Comparison of ENCODE assay signal across 9 cellular contexts in genomic region chr10:132408367-132408781, GRCh38. TPM values are rescaled to one million over a fixed set of nuclear protein-coding genes. Genes with fewer than 3 reads are reported as not detected.
A peak's percentile ranks its signal among the peaks of the same experiment; 100 is the strongest.
DNase-seq lines count a peak whose midpoint lies in the region; ATAC-seq, FAIRE-seq and TF ChIP-seq lines count a peak whose summit lies in the region.
"Had no signal": no experiment of that assay in that cellular context is flagged by ENCODE, and none has a peak within 500 bp of the region (broad histone marks: within the 10 kb centered on the region; RNA-seq: fewer than 3 reads in every experiment).

No MANE protein-coding gene starts in this region.

- dilution Hi-C loops in keratinocyte (cut with MboI; ENCODE audit: extremely low pct_ligation_motif_present, low sequenced_read_pairs) = no loop called here

- no peaks in the 10 kb centered on the region for H3K9me1 ChIP-seq in keratinocyte (ENCODE audit: control insufficient read depth, extremely low read depth, insufficient read depth, low read length)

- H3K27ac ChIP-seq in keratinocyte (ENCODE audit: control insufficient read depth, insufficient read depth, low read length) (peak overlapping the region; percentile 45), small intestine (ENCODE audit: low read depth in 1 of 2, low read length in 1 of 2) (peak overlapping the region; percentile 4 to 72)
- H3K27ac ChIP-seq in effector memory CD4-positive, alpha-beta T cell (ENCODE audit: insufficient read depth, low read length, poor library complexity, severe bottlenecking) = no peak overlapping the region

- H4K20me1 ChIP-seq in keratinocyte (ENCODE audit: control insufficient read depth, extremely low read depth, insufficient read depth, low read length) = no peaks in the 10 kb centered on the region

- H3K27me3 ChIP-seq in keratinocyte (ENCODE audit: control insufficient read depth, extremely low read depth, insufficient read depth, low read length) = no peaks in the 10 kb centered on the region
- no peaks in the 10 kb centered on the region for H3K27me3 ChIP-seq in small intestine (ENCODE audit: control insufficient read depth in 2 of 2, insufficient read depth in 2 of 2, low read length in 2 of 2)
- H3K27me3 ChIP-seq in effector memory CD4-positive, alpha-beta T cell (replicated peaks; ENCODE audit: control insufficient read depth, insufficient read depth, low read length, poor library complexity, severe bottlenecking) = no peaks in the 10 kb centered on the region
- H3K27me3 ChIP-seq: gastrocnemius medialis had no signal

- FAIRE-seq in keratinocyte (lab: Jason Lieb, UNC) (peak; percentile 83), small intestine (lab: Jason Lieb, UNC) (no peak), urothelium cell line (lab: Jason Lieb, UNC) (no peak)

- TF ChIP-seq CTCF in keratinocyte (optimal IDR thresholded peaks at IDR 0.05 in 1 of 3, IDR thresholded peaks at IDR 0.05 in 1 of 3, conservative IDR thresholded peaks at IDR 0.05 in 1 of 3; ENCODE audit: extremely low read depth in 1 of 3, insufficient read depth in 2 of 3, low read length in 3 of 3) = no peak

- DNase-seq in amniotic epithelial cell (ENCODE audit: low read depth) = peak; percentile 35
- DNase-seq in keratinocyte (ENCODE audit: low read depth, low spot score) = no peak
- no peak for DNase-seq in small intestine
- no peak for DNase-seq in NOMO-1 treated with dmso at 0.1 percent for 144 hours (lab: John Stamatoyannopoulos, UW; ENCODE audit: unreplicated experiment)
- DNase-seq in effector memory CD4-positive, alpha-beta T cell = no peak
- DNase-seq in cerebellar cortex (ENCODE audit: low spot score) = no peak
- DNase-seq in urothelium cell line (ENCODE audit: low spot score) = no peak
- DNase-seq: gastrocnemius medialis had no signal

- no peaks in the 10 kb centered on the region for H3K9me3 ChIP-seq in keratinocyte (ENCODE audit: control insufficient read depth, low read depth, low read length)
- H3K9me3 ChIP-seq in small intestine (ENCODE audit: control insufficient read depth, low read depth) = no peaks in the 10 kb centered on the region
- H3K9me3 ChIP-seq in effector memory CD4-positive, alpha-beta T cell (ENCODE audit: control insufficient read depth, low read length) = no peaks in the 10 kb centered on the region
- H3K9me3 ChIP-seq: gastrocnemius medialis had no signal

- peaks cover 3 to 13% of the 10 kb centered on the region in 2 experiments for H3K36me3 ChIP-seq in keratinocyte (ENCODE audit: control insufficient read depth in 2 of 2, extremely low read depth in 1 of 2, insufficient read depth in 2 of 2, low read length in 2 of 2)
- H3K36me3 ChIP-seq in small intestine (ENCODE audit: control insufficient read depth in 2 of 2, insufficient read depth in 2 of 2, low read length in 2 of 2) = peaks cover 2 to 7% of the 10 kb centered on the region in 2 donors
- H3K36me3 ChIP-seq in effector memory CD4-positive, alpha-beta T cell (ENCODE audit: control insufficient read depth, insufficient read depth, low read length) = peaks cover 20% of the 10 kb centered on the region

- H3K79me2 ChIP-seq in keratinocyte (ENCODE audit: control insufficient read depth, insufficient read depth, low read length) = peaks cover 24% of the 10 kb centered on the region

- H2AFZ ChIP-seq in keratinocyte (ENCODE audit: control insufficient read depth, low read length) = no peak overlapping the region

- H3K4me2 ChIP-seq in keratinocyte (ENCODE audit: control insufficient read depth, extremely low read depth, insufficient read depth, low read depth, low read length) = peak overlapping the region; percentile 70

- ATAC-seq in HG03432 (IDR thresholded peaks at IDR 0.05; ENCODE audit: unreplicated experiment) = peak; percentile 33
- ATAC-seq: gastrocnemius medialis had no signal

- H3K4me3 ChIP-seq in keratinocyte (ENCODE audit: control insufficient read depth in 2 of 3, extremely low read depth in 1 of 3, insufficient read depth in 2 of 3, low read depth in 1 of 3, low read length in 3 of 3) = peak overlapping the region; percentile 22 to 48 (median 44)
- H3K4me3 ChIP-seq in small intestine (ENCODE audit: low read depth in 1 of 2, low read length in 2 of 2) = no peak overlapping the region
- H3K4me3 ChIP-seq in effector memory CD4-positive, alpha-beta T cell (ENCODE audit: insufficient read depth, low read depth, low read length, poor library complexity, severe bottlenecking) = no peak overlapping the region
- H3K4me3 ChIP-seq: gastrocnemius medialis had no signal

- H3K4me1 ChIP-seq in keratinocyte (ENCODE audit: control insufficient read depth, extremely low read depth, insufficient read depth, low read length) = peaks cover 50% of the 10 kb centered on the region
- H3K4me1 ChIP-seq in small intestine (ENCODE audit: control insufficient read depth in 2 of 2, insufficient read depth in 1 of 2, low read depth in 1 of 2, low read length in 1 of 2) = peaks cover 3 to 10% of the 10 kb centered on the region in 2 donors
- peaks cover 6% of the 10 kb centered on the region for H3K4me1 ChIP-seq in effector memory CD4-positive, alpha-beta T cell (ENCODE audit: control insufficient read depth, insufficient read depth, low read length, poor library complexity, severe bottlenecking)

- H3K9ac ChIP-seq in keratinocyte (ENCODE audit: control insufficient read depth, extremely low read depth, insufficient read depth, low read length) = peak overlapping the region; percentile 48

- WGBS in small intestine, 3 donors = 23 to 27% (median 24%) methylated on average over 17 to 20 of the region's 20 CpGs

RNA-seq across cellular contexts. Expression of gene PWWP2B, which starts 11.4 kb away (rescaled TPM):
- polyA plus RNA-seq in keratinocyte (3.1 to 6.5 TPM (median 3.8 TPM) in 3 replicates), small intestine (10 to 100 TPM in 1 of 3 donors, 1 to 10 TPM in 2; 7.0 to 14.7 (median 9.2) TPM)
- polyA plus RNA-seq in keratinocyte (2011; ENCODE audit: low read depth) = 4.3 TPM
- polyA plus RNA-seq in keratinocyte (2011; cell fraction: cytosol; rRNA removed) = 2.2 and 5.8 TPM in 2 replicates
- 6.3 and 9.1 TPM in 2 replicates for polyA plus RNA-seq in keratinocyte (2011; cell fraction: nucleus; rRNA removed)
- polyA plus RNA-seq in keratinocyte (2012; ENCODE audit: low replicate concordance) = 8.8 and 10.9 TPM in 2 replicates
- polyA minus RNA-seq in keratinocyte = 1.8 to 2.5 TPM (median 2.1 TPM) in 3 replicates
- 20.3 TPM for polyA minus RNA-seq in keratinocyte (2011; cell fraction: cytosol; rRNA and poly(A)+ RNA removed)
- 7.9 and 10.7 TPM in 2 replicates for polyA minus RNA-seq in keratinocyte (2011; cell fraction: nucleus; rRNA and poly(A)+ RNA removed)

Comparison
In these comparisons a context has a peak if more than half of its experiments do, and no peak if none do; other contexts are left out.
1. H3K4me3 ChIP-seq: peak in keratinocyte (3 of 3); none in small intestine (0 of 2) and effector memory CD4-positive, alpha-beta T cell (single experiment).